In the genomic region with DNA sequence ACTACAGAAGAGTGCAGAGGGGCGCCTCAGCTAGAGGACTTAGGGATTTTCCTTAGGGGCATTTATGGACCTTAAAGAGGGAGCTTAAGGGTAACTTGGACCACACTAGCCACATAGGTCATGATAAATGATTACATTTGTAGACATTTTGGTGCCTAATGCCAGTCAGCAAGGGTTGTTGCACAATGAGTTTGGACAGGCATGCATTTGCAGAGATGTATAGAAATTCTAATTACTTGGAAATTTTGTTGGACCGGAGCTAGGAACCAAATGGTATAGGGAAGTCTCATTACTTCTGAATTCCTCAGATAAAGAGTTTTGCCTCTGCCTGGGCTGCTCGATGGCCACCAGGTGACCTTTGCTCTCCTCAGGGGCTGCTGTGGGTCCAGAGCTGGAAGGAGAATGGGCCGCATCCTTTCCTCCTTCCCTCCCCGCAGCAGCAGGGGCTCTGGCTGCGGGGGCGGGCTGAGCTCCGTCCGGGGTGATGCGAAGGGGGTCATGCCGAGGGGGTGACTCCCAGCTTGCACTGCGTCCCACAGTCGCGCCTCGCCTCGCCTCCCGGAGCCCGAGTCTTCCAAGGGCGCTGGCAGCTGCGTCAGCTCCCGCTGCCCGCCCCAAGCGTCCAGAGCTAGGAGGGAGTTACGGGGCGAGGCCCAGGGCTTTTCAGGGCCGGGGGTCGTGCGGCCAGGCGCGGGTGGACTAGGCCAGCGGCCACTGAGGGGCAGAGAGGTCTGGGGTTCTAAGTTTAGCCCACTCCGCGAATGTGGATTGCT, we compare ENCODE assay signal across 1 cellular context.
TF ChIP-seq lines count a peak whose summit lies in the region.

No MANE protein-coding gene starts in this region.

TF ChIP-seq in endothelial cell of umbilical vein, 7 proteins besides CTCF, POLR2A, EP300 and RAD21 (continued from another document):
- no peak for TF ChIP-seq POLR2AphosphoS5 (IDR thresholded peaks at IDR 0.05; ENCODE audit: insufficient read depth, low read depth, low read length)
- no peak for TF ChIP-seq FOS (IDR thresholded peaks at IDR 0.05; ENCODE audit: borderline replicate concordance, insufficient read depth, low read length)
- no peak for TF ChIP-seq GATA2 (IDR thresholded peaks at IDR 0.05; ENCODE audit: insufficient read depth, insufficient read length, low read depth, low read length)
- no peak for TF ChIP-seq MYC (IDR thresholded peaks at IDR 0.05; ENCODE audit: low read depth, low read length)
- TF ChIP-seq, protein P1, sequence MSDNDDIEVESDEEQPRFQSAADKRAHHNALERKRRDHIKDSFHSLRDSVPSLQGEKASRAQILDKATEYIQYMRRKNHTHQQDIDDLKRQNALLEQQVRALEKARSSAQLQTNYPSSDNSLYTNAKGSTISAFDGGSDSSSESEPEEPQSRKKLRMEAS (IDR thresholded peaks at IDR 0.05; ENCODE audit: insufficient read depth, insufficient read length) = no peak
- TF ChIP-seq JUN (IDR thresholded peaks at IDR 0.05; ENCODE audit: borderline replicate concordance, insufficient read depth, insufficient read length, low read depth) = no peak
TF ChIP-seq in endothelial cell of umbilical vein: peak in this region for 0.
